In genomic region chr4:73589261-73589847, GRCh38 we compare ENCODE assay signal across 9 cellular contexts. TPM values are rescaled to one million over a fixed set of nuclear protein-coding genes. Genes with fewer than 3 reads are reported as not detected.
A peak's percentile ranks its signal among the peaks of the same experiment; 100 is the strongest.
DNase-seq lines count a peak whose midpoint lies in the region; ATAC-seq and TF ChIP-seq lines count a peak whose summit lies in the region.
"Had no signal": no experiment of that assay in that cellular context is flagged by ENCODE, and none has a peak within 500 bp of the region (broad histone marks: within the 10 kb centered on the region; RNA-seq: fewer than 3 reads in every experiment).

No MANE protein-coding gene starts in this region.

- dilution Hi-C loops in mammary epithelial cell (cut with HindIII; ENCODE audit: low sequenced_read_pairs), result loop anchor here (25.0 kb wide), 1 partner anchor 548 kb away; no protein-coding TSS in a partner anchor

- TSS peak; percentile 45 for BruUV-seq in mammary epithelial cell (replicated peaks; lab: Mats Ljungman, UMichigan)

- CTCF ChIA-PET in AG04449 (lab: Yijun Ruan, JAX), result interaction anchor here (0.8 to 2.0 kb wide), 10 partner anchors 14 to 546 kb away, joined by 3 to 7 read pairs (median 4); no protein-coding TSS in a partner anchor
- CTCF ChIA-PET in mammary epithelial cell (lab: Charles Lee; ENCODE audit: low non-redundant PET), result interaction anchor here (0.6 to 0.7 kb wide), 2 partner anchors 28 to 248 kb away, joined by 4 to 7 read pairs; no protein-coding TSS in a partner anchor

- peak overlapping the region; percentile 64 for H2AFZ ChIP-seq in mammary epithelial cell (ENCODE audit: low read depth, low read length)

- H4K20me1 ChIP-seq in mammary epithelial cell (ENCODE audit: insufficient read depth, low read length), result no peaks in the 10 kb centered on the region

- in situ Hi-C loops in mammary epithelial cell (cut with MboI; ENCODE audit: low sequenced_read_pairs in 2 of 2), result no loop called here

- intact Hi-C loops in mammary epithelial cell (cut with micrococcal nuclease), result loop anchor here (1.0 kb wide), 1 partner anchor 31 kb away; the partner anchor contains the start of gene RASSF6

- TF ChIP-seq CTCF in AG04449 (IDR thresholded peaks at IDR 0.05; ENCODE audit: insufficient read depth, low read length, missing control alignments), result no peak
- no peak for TF ChIP-seq CTCF in mammary epithelial cell (conservative IDR thresholded peaks at IDR 0.05 in 1 of 2, IDR thresholded peaks at IDR 0.05 in 1 of 2; ENCODE audit: extremely low read depth in 1 of 2, insufficient read depth in 1 of 2, low read depth in 1 of 2, low read length in 2 of 2)

- H3K36me3 ChIP-seq in mammary epithelial cell (ENCODE audit: insufficient read depth, low read length), result peaks cover 15% of the 10 kb centered on the region

- peaks cover 26% of the 10 kb centered on the region for H3K4me1 ChIP-seq in mammary epithelial cell (ENCODE audit: insufficient read depth, low read length)

- no peak overlapping the region for H3K4me3 ChIP-seq in AG04449 (ENCODE audit: low read depth, low read length)
- H3K4me3 ChIP-seq in mammary epithelial cell (replicated peaks in 1 of 3; ENCODE audit: insufficient read depth in 1 of 3, low read depth in 2 of 3, low read length in 3 of 3), result peak overlapping the region in 1 of 3 experiments; percentile 13

- H3K9me3 ChIP-seq in mammary epithelial cell (replicated peaks; ENCODE audit: insufficient read depth, low read length), result no peaks in the 10 kb centered on the region

- peak overlapping the region; percentile 96 for H3K27ac ChIP-seq in mammary epithelial cell (ENCODE audit: insufficient read depth, low read depth, low read length)

- H3K79me2 ChIP-seq in mammary epithelial cell (ENCODE audit: insufficient read depth, low read length), result no peaks in the 10 kb centered on the region

- 58% methylated on average over 4 of the region's 4 CpGs for WGBS in mammary epithelial cell (ENCODE audit: low coverage, missing lambda C conversion rate)

- peak overlapping the region; percentile 75 for H3K4me2 ChIP-seq in mammary epithelial cell (ENCODE audit: insufficient read depth, low read depth, low read length)

- no peaks in the 10 kb centered on the region for H3K27me3 ChIP-seq in mammary epithelial cell (ENCODE audit: insufficient read depth, low read length)

- ATAC-seq in GM19455 (IDR thresholded peaks at IDR 0.05; ENCODE audit: unreplicated experiment) (peak; percentile 32), HG03280 (IDR thresholded peaks at IDR 0.05; ENCODE audit: unreplicated experiment) (peak; percentile 31)

- H3K9ac ChIP-seq in mammary epithelial cell (ENCODE audit: insufficient read depth, low read length), result peak overlapping the region; percentile 26

- DNase-seq in AG04449 (ENCODE audit: low read depth, low spot score) (peak; percentile 31), mammary epithelial cell (peak; percentile 86), kidney tubule cell (ENCODE audit: low spot score) (no peak), GOT3 (lab: John Stamatoyannopoulos, UW) (no peak)
- DNase-seq in activated CD8-positive, alpha-beta memory T cell treated with anti-CD3 and anti-CD28 coated beads for 24 hours, result no peak
- no peak for DNase-seq in stimulated activated CD4-positive, alpha-beta T cell treated with anti-CD3 and anti-CD28 coated beads, Interleukin-15, amount 100 ng/mL, for 24 hours

- POLR2A ChIA-PET in AG04449 (lab: Yijun Ruan, JAX), result no interaction called here

RNA-seq across cellular contexts. Expression of gene RASSF6, which starts 30.9 kb away (rescaled TPM):
- 10 to 100 TPM; 35.3 to 84.2 TPM for total RNA-seq in mammary epithelial cell
- polyA plus RNA-seq in mammary epithelial cell, result 6.2 TPM
- polyA minus RNA-seq in mammary epithelial cell, result 6.8 TPM
- total RNA-seq: SK-MEL-5 had no signal

Comparison
In these comparisons a context has a peak if more than half of its experiments do, and no peak if none do; other contexts are left out.
1. DNase-seq: peak in AG04449 (single experiment) and mammary epithelial cell (single experiment); none in kidney tubule cell (single experiment), activated CD8-positive, alpha-beta memory T cell treated with anti-CD3 and anti-CD28 coated beads for 24 hours (single experiment), stimulated activated CD4-positive, alpha-beta T cell treated with anti-CD3 and anti-CD28 coated beads, Interleukin-15, amount 100 ng/mL, for 24 hours (single experiment) and GOT3 (single experiment).